Comparison of ENCODE assay signal across 25 cellular contexts in the genomic region with DNA sequence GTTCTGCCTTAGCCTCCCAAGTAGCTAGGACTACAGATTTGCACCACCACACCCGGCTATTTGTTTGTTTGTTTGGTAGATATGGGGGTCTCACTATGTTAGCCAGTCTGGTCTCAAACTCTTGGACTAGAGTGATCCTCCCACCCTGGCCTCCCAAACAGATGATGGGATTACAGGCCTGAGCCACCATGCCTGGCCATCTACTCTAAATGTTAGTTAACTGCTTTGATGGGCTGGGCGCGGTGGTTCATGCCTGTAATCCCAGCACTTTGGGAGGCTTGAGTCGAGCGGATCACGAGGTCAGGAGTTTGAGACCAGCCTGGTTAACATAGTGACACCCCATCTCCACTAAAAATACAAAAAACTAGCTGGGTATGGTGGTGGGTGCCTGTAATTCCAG.
"Had no signal": no experiment of that assay in that cellular context is flagged by ENCODE, and none has a peak within 500 bp of the region (broad histone marks: within the 10 kb centered on the region; RNA-seq: fewer than 3 reads in every experiment).

No MANE protein-coding gene starts in this region.

- H3K27ac ChIP-seq: colonic mucosa, epithelial cell of prostate, esophagus squamous epithelium, gastrocnemius medialis, heart left ventricle, hepatocyte, left lung, lower lobe of right lung had no signal

- H3K4me3 ChIP-seq: colonic mucosa, esophagus squamous epithelium, gastrocnemius medialis, heart left ventricle, hepatocyte, left lung, lower lobe of right lung, mucosa of descending colon had no signal

- ATAC-seq: effector memory CD8-positive, alpha-beta T cell; gastrocnemius medialis; heart left ventricle; left lung; left ventricle myocardium superior; lower lobe of right lung; mucosa of descending colon had no signal

- H3K27me3 ChIP-seq: colonic mucosa, esophagus squamous epithelium, gastrocnemius medialis, heart left ventricle, hepatocyte, left lung had no signal

- DNase-seq: colonic mucosa; cortex of kidney; effector CD8-positive, alpha-beta T cell; effector memory CD8-positive, alpha-beta T cell; endodermal cell; erythroblast; esophagus squamous epithelium; foreskin fibroblast; foreskin melanocyte; gastrocnemius medialis; heart left ventricle; hypothalamus; immature natural killer cell; islet precursor cell; kidney; kidney glomerular epithelial cell; left lung; left ventricle myocardium superior; lower lobe of right lung; mesenchymal stem cell; mucosa of descending colon had no signal

- H3K36me3 ChIP-seq: colonic mucosa, esophagus squamous epithelium, gastrocnemius medialis, heart left ventricle, left lung, lower lobe of right lung had no signal

- H3K9me3 Mint-ChIP-seq: dendritic cell treated with granulocyte-macrophage colony-stimulating factor and Interleukin-4, amounts not matched to agents 40 ng/mL and 50 ng/mL, for 4 days; effector memory CD8-positive, alpha-beta T cell; immature natural killer cell had no signal

- H2AFZ ChIP-seq: hepatocyte had no signal

- H3K9me3 ChIP-seq: colonic mucosa, esophagus squamous epithelium, gastrocnemius medialis, heart left ventricle, left lung, lower lobe of right lung, mucosa of descending colon had no signal

- H3K4me3 Mint-ChIP-seq: dendritic cell treated with granulocyte-macrophage colony-stimulating factor and Interleukin-4, amounts not matched to agents 40 ng/mL and 50 ng/mL, for 4 days; effector memory CD8-positive, alpha-beta T cell; endodermal cell; immature natural killer cell; mesothelial cell of epicardium had no signal

- H3K4me2 ChIP-seq: hepatocyte had no signal

- H3K27me3 Mint-ChIP-seq: dendritic cell treated with granulocyte-macrophage colony-stimulating factor and Interleukin-4, amounts not matched to agents 40 ng/mL and 50 ng/mL, for 4 days had no signal

- H3K79me2 ChIP-seq: hepatocyte had no signal

- H3K4me1 Mint-ChIP-seq: endodermal cell, immature natural killer cell, mesothelial cell of epicardium had no signal

- H3K27ac Mint-ChIP-seq: dendritic cell treated with granulocyte-macrophage colony-stimulating factor and Interleukin-4, amounts not matched to agents 40 ng/mL and 50 ng/mL, for 4 days; effector memory CD8-positive, alpha-beta T cell; endodermal cell; immature natural killer cell; mesothelial cell of epicardium had no signal

- H3K4me1 ChIP-seq: colonic mucosa, esophagus squamous epithelium, gastrocnemius medialis, heart left ventricle, left lung, lower lobe of right lung had no signal

- H3K36me3 Mint-ChIP-seq: immature natural killer cell had no signal
